In the genomic region with DNA sequence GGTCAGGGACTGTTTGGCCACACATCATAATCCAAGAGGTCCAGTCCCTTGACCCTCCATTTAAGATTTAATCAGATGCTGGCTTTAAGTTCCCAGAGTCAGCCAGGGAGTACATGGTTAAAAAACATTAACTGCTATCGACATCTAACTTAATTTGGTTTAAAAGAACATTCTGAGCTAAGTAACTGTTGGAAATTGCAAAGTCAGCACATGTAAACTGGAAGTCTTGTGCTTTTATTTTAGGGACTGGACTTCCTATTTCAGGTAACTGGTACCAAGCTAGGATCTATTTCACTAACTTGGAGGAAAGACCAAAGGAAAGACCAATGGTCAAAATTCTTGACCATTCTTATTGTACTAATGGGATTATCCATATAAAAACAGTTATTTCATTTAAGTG, we compare ENCODE assay signal across 2 cellular contexts.
TF ChIP-seq lines count a peak whose summit lies in the region.

No MANE protein-coding gene starts in this region.

TF ChIP-seq in A549, 52 proteins besides CTCF, POLR2A, EP300 and RAD21:
- peak; percentile 96 for TF ChIP-seq MAFK (IDR thresholded peaks at IDR 0.05; ENCODE audit: partially characterized antibody)
- no peak for TF ChIP-seq HOXA7 (CRISPR knock-in tag; IDR thresholded peaks at IDR 0.05)
- no peak for TF ChIP-seq JUN (IDR thresholded peaks at IDR 0.05)
- TF ChIP-seq NR3C1 (IDR thresholded peaks at IDR 0.05), result no peak
- TF ChIP-seq FOSB (CRISPR knock-in tag; IDR thresholded peaks at IDR 0.05), result no peak
- TF ChIP-seq ZC3H11A (IDR thresholded peaks at IDR 0.05), result no peak

TF ChIP-seq in K562, 482 proteins besides CTCF, POLR2A, EP300 and RAD21:
- TF ChIP-seq MAFF (IDR thresholded peaks at IDR 0.05; ENCODE audit: low read length) (peak; percentile 90), KLF13 (tag; IDR thresholded peaks at IDR 0.05; ENCODE audit: borderline replicate concordance, low read depth) (no peak), ZNF316 (IDR thresholded peaks at IDR 0.05) (peak; percentile 93), MAFK (IDR thresholded peaks at IDR 0.05; ENCODE audit: low read length) (peak; percentile 91), C11orf30 (IDR thresholded peaks at IDR 0.05; ENCODE audit: low read depth) (peak; percentile 87), MAFG (tag; conservative IDR thresholded peaks at IDR 0.05) (peak; percentile 78)
